9 cellular contexts compared by ENCODE assay signal in genomic region chr11:6321356-6321755, GRCh38. TPM values are rescaled to one million over a fixed set of nuclear protein-coding genes. Genes with fewer than 3 reads are reported as not detected.
DNase-seq lines count a peak whose midpoint lies in the region; ATAC-seq and TF ChIP-seq lines count a peak whose summit lies in the region.
"Had no signal": no experiment of that assay in that cellular context is flagged by ENCODE, and none has a peak within 500 bp of the region (broad histone marks: within the 10 kb centered on the region; RNA-seq: fewer than 3 reads in every experiment).

No MANE protein-coding gene starts in this region.

- POLR2A ChIA-PET in activated CD8-positive, alpha-beta T cell treated with anti-CD3 and anti-CD28 coated beads, Interleukin-2, amount 10 ng/mL, durations not matched to agents 7 days and 5 days (lab: Charles Lee) = no interaction called here

- peaks cover 6% of the 10 kb centered on the region for H3K27me3 ChIP-seq in effector memory CD4-positive, alpha-beta T cell (replicated peaks; ENCODE audit: control insufficient read depth, insufficient read depth, low read length, poor library complexity, severe bottlenecking)

- DNase-seq in activated CD8-positive, alpha-beta T cell treated with anti-CD3 and anti-CD28 coated beads, Interleukin-2, amount 10 ng/mL, durations not matched to agents 7 days and 5 days = no peak
- DNase-seq in glutamatergic neuron (no peak), skeletal muscle cell (ENCODE audit: low read depth) (no peak), NCI-H774 (lab: John Stamatoyannopoulos, UW) (no peak)
- no peak for DNase-seq in effector memory CD4-positive, alpha-beta T cell

- peaks cover 33% of the 10 kb centered on the region for H3K4me1 ChIP-seq in ES-I3 (ENCODE audit: insufficient read depth, low read length)
- H3K4me1 ChIP-seq in effector memory CD4-positive, alpha-beta T cell (ENCODE audit: control insufficient read depth, insufficient read depth, low read length, poor library complexity, severe bottlenecking) = peaks cover 9% of the 10 kb centered on the region

- no peak for ATAC-seq in activated CD8-positive, alpha-beta T cell treated with anti-CD3 and anti-CD28 coated beads, Interleukin-2, amount 10 ng/mL, durations not matched to agents 7 days and 5 days
- no peak for ATAC-seq in HG03139 (IDR thresholded peaks at IDR 0.05; ENCODE audit: unreplicated experiment)
- ATAC-seq in HG03521 (IDR thresholded peaks at IDR 0.05; ENCODE audit: unreplicated experiment) = no peak

- CTCF ChIA-PET in activated CD8-positive, alpha-beta T cell treated with anti-CD3 and anti-CD28 coated beads, Interleukin-2, amount 10 ng/mL, durations not matched to agents 7 days and 5 days (lab: Charles Lee) = interaction anchor here (1.5 to 5.2 kb wide), 2 partner anchors 36 to 42 kb away, joined by 5 to 28 read pairs; no protein-coding TSS in a partner anchor

- H3K27ac Mint-ChIP-seq in activated CD8-positive, alpha-beta T cell treated with anti-CD3 and anti-CD28 coated beads, Interleukin-2, amount 10 ng/mL, durations not matched to agents 7 days and 5 days = peak overlapping the region; percentile 50
- H3K27ac Mint-ChIP-seq in glutamatergic neuron (ENCODE audit: unreplicated experiment) = peak overlapping the region; percentile 56

- peaks cover 30% of the 10 kb centered on the region for H3K4me1 Mint-ChIP-seq in activated CD8-positive, alpha-beta T cell treated with anti-CD3 and anti-CD28 coated beads, Interleukin-2, amount 10 ng/mL, durations not matched to agents 7 days and 5 days (ENCODE audit: low read depth)
- peaks cover 18% of the 10 kb centered on the region for H3K4me1 Mint-ChIP-seq in glutamatergic neuron (ENCODE audit: low read depth, unreplicated experiment)

- peak overlapping the region; percentile 84 for H3K9ac ChIP-seq in ES-I3 (ENCODE audit: low read depth, low read length)

- no peaks in the 10 kb centered on the region for H3K36me3 ChIP-seq in ES-I3 (ENCODE audit: insufficient read depth, low read length)
- H3K36me3 ChIP-seq in effector memory CD4-positive, alpha-beta T cell (ENCODE audit: control insufficient read depth, insufficient read depth, low read length) = no peaks in the 10 kb centered on the region

- H3K4me3 ChIP-seq in skeletal muscle cell (ENCODE audit: low read depth, low read length) = peak overlapping the region; percentile 69
- no peak overlapping the region for H3K4me3 ChIP-seq in effector memory CD4-positive, alpha-beta T cell (ENCODE audit: insufficient read depth, low read depth, low read length, poor library complexity, severe bottlenecking)

- H3K9me3 ChIP-seq in ES-I3 (ENCODE audit: control insufficient read depth, insufficient read depth, low read length) = no peaks in the 10 kb centered on the region
- no peaks in the 10 kb centered on the region for H3K9me3 ChIP-seq in effector memory CD4-positive, alpha-beta T cell (ENCODE audit: control insufficient read depth, low read length)

- H3K9me3 Mint-ChIP-seq in activated CD8-positive, alpha-beta T cell treated with anti-CD3 and anti-CD28 coated beads, Interleukin-2, amount 10 ng/mL, durations not matched to agents 7 days and 5 days (ENCODE audit: insufficient read depth) = no peaks in the 10 kb centered on the region
- H3K9me3 Mint-ChIP-seq in glutamatergic neuron (ENCODE audit: unreplicated experiment) = peaks cover 6% of the 10 kb centered on the region

- no peak for TF ChIP-seq CTCF in glutamatergic neuron (IDR thresholded peaks at IDR 0.05; ENCODE audit: partially characterized antibody, unreplicated experiment)

- H3K36me3 Mint-ChIP-seq in activated CD8-positive, alpha-beta T cell treated with anti-CD3 and anti-CD28 coated beads, Interleukin-2, amount 10 ng/mL, durations not matched to agents 7 days and 5 days (ENCODE audit: low read depth) = no peaks in the 10 kb centered on the region
- H3K36me3 Mint-ChIP-seq in glutamatergic neuron (ENCODE audit: unreplicated experiment) = no peaks in the 10 kb centered on the region

- H3K27ac ChIP-seq in effector memory CD4-positive, alpha-beta T cell (ENCODE audit: insufficient read depth, low read length, poor library complexity, severe bottlenecking) = no peak overlapping the region
- H3K27ac ChIP-seq: HL-60 had no signal

- peak overlapping the region; percentile 69 for H3K4me3 Mint-ChIP-seq in activated CD8-positive, alpha-beta T cell treated with anti-CD3 and anti-CD28 coated beads, Interleukin-2, amount 10 ng/mL, durations not matched to agents 7 days and 5 days
- H3K4me3 Mint-ChIP-seq in glutamatergic neuron (ENCODE audit: unreplicated experiment) = peak overlapping the region; percentile 71

- H3K27me3 Mint-ChIP-seq in activated CD8-positive, alpha-beta T cell treated with anti-CD3 and anti-CD28 coated beads, Interleukin-2, amount 10 ng/mL, durations not matched to agents 7 days and 5 days (ENCODE audit: low read depth) = peaks cover 20% of the 10 kb centered on the region
- H3K27me3 Mint-ChIP-seq in glutamatergic neuron (ENCODE audit: unreplicated experiment) = peaks cover 6% of the 10 kb centered on the region

RNA-seq across cellular contexts. Expression of gene CAVIN3, which starts 1.1 kb away (rescaled TPM):
- total RNA-seq in activated CD8-positive, alpha-beta T cell treated with anti-CD3 and anti-CD28 coated beads, Interleukin-2, amount 10 ng/mL, durations not matched to agents 7 days and 5 days = 1 to 10 TPM; 1.0 to 1.2 TPM
- total RNA-seq in glutamatergic neuron (ENCODE audit: unreplicated experiment) = 5.9 TPM
